In genomic region chr4:118994030-118994429, GRCh38 we compare ENCODE assay signal across 20 cellular contexts.
DNase-seq lines count a peak whose midpoint lies in the region; TF ChIP-seq lines count a peak whose summit lies in the region.
"Had no signal": no experiment of that assay in that cellular context is flagged by ENCODE, and none has a peak within 500 bp of the region (broad histone marks: within the 10 kb centered on the region; RNA-seq: fewer than 3 reads in every experiment).

No MANE protein-coding gene starts in this region.

- H3K27me3 ChIP-seq in right atrium auricular region (no peaks in the 10 kb centered on the region), dorsolateral prefrontal cortex (no peaks in the 10 kb centered on the region)
- H3K27me3 ChIP-seq: breast epithelium, spleen had no signal

- H3K4me3 ChIP-seq in AG10803 (ENCODE audit: low read length) (no peak overlapping the region), right atrium auricular region (no peak overlapping the region), skeletal muscle cell (ENCODE audit: low read depth, low read length) (no peak overlapping the region), dorsolateral prefrontal cortex (no peak overlapping the region)
- H3K4me3 ChIP-seq: breast epithelium, spleen had no signal

- H3K9me3 ChIP-seq in right atrium auricular region: no peaks in the 10 kb centered on the region
- H3K9me3 ChIP-seq: breast epithelium, spleen had no signal

- no peaks in the 10 kb centered on the region for H3K36me3 ChIP-seq in right atrium auricular region
- H3K36me3 ChIP-seq: breast epithelium, spleen had no signal

- DNase-seq in AG10803 (ENCODE audit: low read depth) (peak; percentile 41), RPMI7951 (ENCODE audit: low read depth) (peak; percentile 6), right atrium auricular region (ENCODE audit: low spot score) (no peak), skeletal muscle cell (ENCODE audit: low read depth) (peak; percentile 20), NCI-H2081 treated with DMSO at 0.1 percent for 48 hours (lab: John Stamatoyannopoulos, UW) (no peak), dorsolateral prefrontal cortex (no peak), NAMALWA (ENCODE audit: low spot score) (no peak), retina (no peak)
- DNase-seq: activated CD8-positive, alpha-beta T cell treated with anti-CD3 and anti-CD28 coated beads for 36 hours; activated naive CD8-positive, alpha-beta T cell treated with anti-CD3 and anti-CD28 coated beads, Interleukin-2, amount 10 ng/mL, durations not matched to agents 7 days and 5 days; activated T-cell treated with anti-CD3 and anti-CD28 coated beads, Interleukin-2, amount 50 U/mL, for 48 hours; CD4-positive, alpha-beta memory T cell; DMS79 treated with DMSO at 0.1 percent for 48 hours; effector CD4-positive, alpha-beta T cell; H9; Kasumi-1; NCI-H1417 treated with DMSO at 0.1 percent for 48 hours; NCI-H2227 treated with DMSO at 0.1 percent for 48 hours; spleen had no signal

- peaks cover 0 to 31% of the 10 kb centered on the region in 2 donors for H3K4me1 ChIP-seq in right atrium auricular region

- H3K27ac ChIP-seq in right atrium auricular region (peak overlapping the region; percentile 55 to 87), dorsolateral prefrontal cortex (no peak overlapping the region)
- H3K27ac ChIP-seq: breast epithelium, spleen had no signal

- TF ChIP-seq CTCF in AG10803 (conservative IDR thresholded peaks at IDR 0.05; ENCODE audit: low read length) (no peak), right atrium auricular region (IDR thresholded peaks at IDR 0.05) (no peak), dorsolateral prefrontal cortex (IDR thresholded peaks at IDR 0.05 in 54 of 56, conservative IDR thresholded peaks at IDR 0.05 in 2 of 56; ENCODE audit: low read depth in 1 of 56, partially characterized antibody in 56 of 56) (no peak)

- intact Hi-C loops in dorsolateral prefrontal cortex (cut with DNase I): no loop called here

Comparison
In these comparisons a context has a peak if more than half of its experiments do, and no peak if none do; other contexts are left out.
1. DNase-seq: peak in AG10803 (single experiment), RPMI7951 (single experiment) and skeletal muscle cell (single experiment); none in right atrium auricular region (single experiment), NCI-H2081 treated with DMSO at 0.1 percent for 48 hours (single experiment), dorsolateral prefrontal cortex (0 of 10), NAMALWA (single experiment) and retina (single experiment).
2. H3K27ac ChIP-seq: peak in right atrium auricular region (2 of 2); none in dorsolateral prefrontal cortex (0 of 59).